In the genomic region with DNA sequence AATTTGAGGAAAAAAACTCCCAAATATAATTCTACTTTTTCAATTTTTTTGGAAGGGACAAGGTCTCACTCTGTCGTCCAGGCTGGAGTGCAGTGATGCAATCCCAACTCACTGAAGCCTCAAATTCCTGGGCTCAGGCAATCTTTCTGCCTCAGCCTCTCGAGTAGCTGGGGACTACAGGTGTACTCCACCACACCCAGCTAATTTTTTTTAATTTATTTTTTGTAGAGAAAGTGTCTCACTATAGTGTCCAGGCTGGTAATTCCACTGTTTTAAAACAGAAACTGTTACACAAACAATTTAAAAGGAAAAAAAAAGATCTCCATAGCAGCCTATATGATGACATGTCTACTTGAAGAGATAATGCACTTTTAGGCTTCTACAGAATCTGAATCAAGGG, we compare ENCODE assay signal across 18 cellular contexts. TPM values are rescaled to one million over a fixed set of nuclear protein-coding genes. Genes with fewer than 3 reads are reported as not detected.
DNase-seq lines count a peak whose midpoint lies in the region; ATAC-seq and TF ChIP-seq lines count a peak whose summit lies in the region.
"Had no signal": no experiment of that assay in that cellular context is flagged by ENCODE, and none has a peak within 500 bp of the region (broad histone marks: within the 10 kb centered on the region; RNA-seq: fewer than 3 reads in every experiment).

No MANE protein-coding gene starts in this region.

- H3K36me3 Mint-ChIP-seq in activated CD4-positive, alpha-beta T cell treated with anti-CD3 and anti-CD28 coated beads, Interleukin-2, amount 10 ng/mL, durations not matched to agents 24 days and 14 days (ENCODE audit: low read depth) = peaks cover 12% of the 10 kb centered on the region
- no peaks in the 10 kb centered on the region for H3K36me3 Mint-ChIP-seq in CD4-positive, CD25-positive, alpha-beta regulatory T cell
- no peaks in the 10 kb centered on the region for H3K36me3 Mint-ChIP-seq in HFFc6 (ENCODE audit: low read depth)
- no peaks in the 10 kb centered on the region for H3K36me3 Mint-ChIP-seq in glutamatergic neuron (ENCODE audit: unreplicated experiment)
- H3K36me3 Mint-ChIP-seq: CD8-positive, alpha-beta T cell had no signal

- H3K36me3 ChIP-seq in CD4-positive, CD25-positive, alpha-beta regulatory T cell (ENCODE audit: control insufficient read depth, insufficient read depth, low read length) = no peaks in the 10 kb centered on the region
- H3K36me3 ChIP-seq in BE2C = no peaks in the 10 kb centered on the region
- H3K36me3 ChIP-seq: HAP-1 had no signal

- no peak for DNase-seq in activated CD4-positive, alpha-beta T cell treated with anti-CD3 and anti-CD28 coated beads, Interleukin-2, amount 10 ng/mL, durations not matched to agents 24 days and 14 days
- no peak for DNase-seq in activated CD4-positive, alpha-beta T cell treated with anti-CD3 and anti-CD28 coated beads, Interleukin-2, amount 50 U/mL, for 48 hours
- no peak for DNase-seq in CD4-positive, CD25-positive, alpha-beta regulatory T cell
- DNase-seq in HFFc6 (no peak), glutamatergic neuron (no peak), BE2C (no peak), cerebellar nuclear complex (lab: John Stamatoyannopoulos, UW) (no peak)
- DNase-seq: 8988T; ACHN; AML-193; C1 segment of cervical spinal cord; Caco-2; CD8-positive, alpha-beta T cell; DMS153; DND-41; GOT3 had no signal

- TF ChIP-seq CTCF in HFFc6 (IDR thresholded peaks at IDR 0.05) (no peak), glutamatergic neuron (IDR thresholded peaks at IDR 0.05; ENCODE audit: partially characterized antibody, unreplicated experiment) (no peak), BE2C (IDR thresholded peaks at IDR 0.05; ENCODE audit: low read depth, low read length) (no peak)

- no peak overlapping the region for H3K4me3 ChIP-seq in CD4-positive, CD25-positive, alpha-beta regulatory T cell (ENCODE audit: low read depth, low read length)
- no peak overlapping the region for H3K4me3 ChIP-seq in BE2C (ENCODE audit: low read depth, low read length)
- H3K4me3 ChIP-seq: A549, HAP-1 had no signal

- H3K9me3 ChIP-seq in CD4-positive, CD25-positive, alpha-beta regulatory T cell (ENCODE audit: control insufficient read depth in 2 of 2, low read length in 2 of 2) = no peaks in the 10 kb centered on the region
- no peaks in the 10 kb centered on the region for H3K9me3 ChIP-seq in BE2C
- H3K9me3 ChIP-seq: A549, Caco-2, HAP-1 had no signal

- H3K27ac Mint-ChIP-seq in activated CD4-positive, alpha-beta T cell treated with anti-CD3 and anti-CD28 coated beads, Interleukin-2, amount 10 ng/mL, durations not matched to agents 24 days and 14 days = peak overlapping the region; percentile 59
- H3K27ac Mint-ChIP-seq in CD4-positive, CD25-positive, alpha-beta regulatory T cell = peak overlapping the region in 2 of 3 donors; percentile 46 to 54
- H3K27ac Mint-ChIP-seq in HFFc6 = 0 out of 2 replicates have a peak overlapping the region, but pooled peaks have one; percentile 36
- peak overlapping the region; percentile 33 for H3K27ac Mint-ChIP-seq in glutamatergic neuron (ENCODE audit: unreplicated experiment)
- H3K27ac Mint-ChIP-seq: CD8-positive, alpha-beta T cell had no signal

- no peaks in the 10 kb centered on the region for H3K27me3 Mint-ChIP-seq in activated CD4-positive, alpha-beta T cell treated with anti-CD3 and anti-CD28 coated beads, Interleukin-2, amount 10 ng/mL, durations not matched to agents 24 days and 14 days
- no peaks in the 10 kb centered on the region for H3K27me3 Mint-ChIP-seq in CD4-positive, CD25-positive, alpha-beta regulatory T cell
- H3K27me3 Mint-ChIP-seq in HFFc6 (ENCODE audit: insufficient read depth) (no peaks in the 10 kb centered on the region), glutamatergic neuron (ENCODE audit: unreplicated experiment) (peaks cover 4% of the 10 kb centered on the region)

- ATAC-seq in CD4-positive, CD25-positive, alpha-beta regulatory T cell (ENCODE audit: low read depth in 2 of 2) = no peak
- ATAC-seq: A549; CD8-positive, alpha-beta T cell had no signal

- peaks cover 35% of the 10 kb centered on the region for H3K4me1 Mint-ChIP-seq in activated CD4-positive, alpha-beta T cell treated with anti-CD3 and anti-CD28 coated beads, Interleukin-2, amount 10 ng/mL, durations not matched to agents 24 days and 14 days
- peaks cover 26 to 45% (median 33%) of the 10 kb centered on the region in 4 donors for H3K4me1 Mint-ChIP-seq in CD4-positive, CD25-positive, alpha-beta regulatory T cell
- peaks cover 28% of the 10 kb centered on the region for H3K4me1 Mint-ChIP-seq in HFFc6 (ENCODE audit: low read depth)
- peaks cover 26% of the 10 kb centered on the region for H3K4me1 Mint-ChIP-seq in glutamatergic neuron (ENCODE audit: low read depth, unreplicated experiment)

- H3K4me1 ChIP-seq in CD4-positive, CD25-positive, alpha-beta regulatory T cell (ENCODE audit: control insufficient read depth, insufficient read depth, low read length, poor library complexity, severe bottlenecking) = peaks cover 26% of the 10 kb centered on the region
- peaks cover 32% of the 10 kb centered on the region for H3K4me1 ChIP-seq in BE2C
- H3K4me1 ChIP-seq: Caco-2 had no signal

- no peak overlapping the region for H3K27ac ChIP-seq in CD4-positive, CD25-positive, alpha-beta regulatory T cell (ENCODE audit: insufficient read depth, low read length, poor library complexity, severe bottlenecking)
- H3K27ac ChIP-seq: A549 had no signal

- no peak overlapping the region for H3K4me3 Mint-ChIP-seq in activated CD4-positive, alpha-beta T cell treated with anti-CD3 and anti-CD28 coated beads, Interleukin-2, amount 10 ng/mL, durations not matched to agents 24 days and 14 days
- no peak overlapping the region for H3K4me3 Mint-ChIP-seq in CD4-positive, CD25-positive, alpha-beta regulatory T cell
- H3K4me3 Mint-ChIP-seq in HFFc6 = no peak overlapping the region
- no peak overlapping the region for H3K4me3 Mint-ChIP-seq in glutamatergic neuron (ENCODE audit: unreplicated experiment)
- H3K4me3 Mint-ChIP-seq: CD8-positive, alpha-beta T cell had no signal

- intact Hi-C loops in activated CD4-positive, alpha-beta T cell treated with anti-CD3 and anti-CD28 coated beads, Interleukin-2, amount 10 ng/mL, durations not matched to agents 24 days and 14 days (cut with micrococcal nuclease) = no loop called here

- H3K9me3 Mint-ChIP-seq in activated CD4-positive, alpha-beta T cell treated with anti-CD3 and anti-CD28 coated beads, Interleukin-2, amount 10 ng/mL, durations not matched to agents 24 days and 14 days = no peaks in the 10 kb centered on the region
- no peaks in the 10 kb centered on the region for H3K9me3 Mint-ChIP-seq in CD4-positive, CD25-positive, alpha-beta regulatory T cell
- H3K9me3 Mint-ChIP-seq in HFFc6 (no peaks in the 10 kb centered on the region), glutamatergic neuron (ENCODE audit: unreplicated experiment) (no peaks in the 10 kb centered on the region)
- H3K9me3 Mint-ChIP-seq: CD8-positive, alpha-beta T cell had no signal

- H3K27me3 ChIP-seq in CD4-positive, CD25-positive, alpha-beta regulatory T cell (ENCODE audit: control insufficient read depth, insufficient read depth, low read length) = no peaks in the 10 kb centered on the region
- no peaks in the 10 kb centered on the region for H3K27me3 ChIP-seq in BE2C

RNA-seq across cellular contexts. Expression of a gene that starts 25.6 kb away (rescaled TPM):
- 120 and 126 TPM in 2 replicates for total RNA-seq in activated CD4-positive, alpha-beta T cell treated with anti-CD3 and anti-CD28 coated beads, Interleukin-2, amount 10 ng/mL, durations not matched to agents 24 days and 14 days
- 78.6 TPM for total RNA-seq in CD4-positive, CD25-positive, alpha-beta regulatory T cell
- 10 to 100 TPM in 2 of 4 donors, 1 to 10 TPM in 2; 7.5 to 12.2 (median 9.7) TPM for polyA plus RNA-seq in CD4-positive, CD25-positive, alpha-beta regulatory T cell
- 10 to 100 TPM in 5 of 6 experiments, 1 to 10 TPM in 1; 8.9 to 21.5 (median 19.3) TPM for total RNA-seq in HFFc6 (2021; fragmentation: NEBNext Ultra II Directional; extraction: Animal tissue kit (Norgen Biotek cat#: 25700))
- total RNA-seq in glutamatergic neuron (ENCODE audit: unreplicated experiment) = 314 TPM
- polyA plus RNA-seq in BE2C (2012; ENCODE audit: insufficient read depth, insufficient read length, low read depth) = 12.9 TPM
